29 cellular contexts compared by ENCODE assay signal in the genomic region with DNA sequence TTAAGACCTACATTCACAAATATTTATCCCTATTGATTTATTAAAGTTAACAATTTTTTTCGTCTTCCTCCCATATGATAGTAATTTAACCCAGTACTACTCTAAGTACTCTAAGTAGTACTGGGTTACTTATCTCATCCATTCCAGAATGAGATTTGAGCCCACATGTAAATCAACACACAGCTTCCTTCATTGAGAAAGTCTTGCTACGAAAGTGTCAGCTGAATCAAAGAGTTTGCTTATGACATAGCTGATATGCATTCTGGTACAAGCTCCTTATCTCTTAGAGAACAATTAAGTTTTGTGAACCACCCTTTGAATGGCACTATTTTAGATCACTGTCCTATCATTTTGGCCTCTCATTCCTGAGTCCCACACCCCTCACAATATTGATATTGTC. TPM values are rescaled to one million over a fixed set of nuclear protein-coding genes. Genes with fewer than 3 reads are reported as not detected.
"Had no signal": no experiment of that assay in that cellular context is flagged by ENCODE, and none has a peak within 500 bp of the region (broad histone marks: within the 10 kb centered on the region; RNA-seq: fewer than 3 reads in every experiment).

No MANE protein-coding gene starts in this region.

- H3K4me1 ChIP-seq: foreskin keratinocyte had no signal

- H3K27ac ChIP-seq: adrenal gland, ascending aorta, brain microvascular endothelial cell, esophagus muscularis mucosa, foreskin keratinocyte, heart right ventricle, left ventricle myocardium inferior, neutrophil, prostate gland, sigmoid colon, thyroid gland, VCaP had no signal

- DNase-seq: activated CD4-positive, alpha-beta T cell treated with anti-CD3 and anti-CD28 coated beads for 48 hours; activated CD4-positive, alpha-beta T cell treated with anti-CD3 and anti-CD28 coated beads, Interleukin-2, amount 50 U/mL, for 48 hours; activated CD8-positive, alpha-beta memory T cell treated with anti-CD3 and anti-CD28 coated beads for 24 hours; activated effector memory CD4-positive, alpha-beta T cell treated with Interleukin-2 at 50 U/mL for 16 hours; activated naive CD4-positive, alpha-beta T cell treated with anti-CD3 and anti-CD28 coated beads for 36 hours; activated naive CD8-positive, alpha-beta T cell treated with anti-CD3 and anti-CD28 coated beads for 36 hours; adrenal gland; brain microvascular endothelial cell; endodermal cell; foreskin keratinocyte; heart right ventricle; kidney glomerular epithelial cell; left ventricle myocardium inferior; nephron progenitor cell; retina; sigmoid colon; stimulated activated CD4-positive, alpha-beta T cell treated with anti-CD3 and anti-CD28 coated beads, Interleukin-15, amount 100 ng/mL, for 24 hours; stimulated activated CD4-positive, alpha-beta T cell treated with anti-CD3 and anti-CD28 coated beads, Interleukin-2, amount 100 ng/mL, for 24 hours; stimulated activated naive B cell treated with anti-CD40 and anti-IgM and Interleukin-4, amounts not matched to agents 10 μg/mL and 1 μg/mL and 100 μg/mL, for 72 hours; stomach; T-helper 9 cell; thyroid gland had no signal

- ATAC-seq: activated CD4-positive, CD25-positive, alpha-beta regulatory T cell treated with anti-CD3 and anti-CD28 coated beads, Interleukin-2, amount 50 U/mL, for 24 hours; foreskin keratinocyte; heart right ventricle; stimulated activated naive B cell treated with anti-CD40 and anti-IgM and Interleukin-4, amounts not matched to agents 10 μg/mL and 1 μg/mL and 100 μg/mL, for 72 hours had no signal

- H3K9me3 ChIP-seq: adrenal gland, ascending aorta, esophagus muscularis mucosa, left ventricle myocardium inferior, neutrophil, prostate gland, stomach, thyroid gland had no signal

- FAIRE-seq: TTC549 had no signal

- H3K27me3 ChIP-seq: adrenal gland, ascending aorta, brain microvascular endothelial cell, esophagus muscularis mucosa, foreskin keratinocyte, thyroid gland had no signal

- H3K4me3 ChIP-seq: adrenal gland, ascending aorta, esophagus muscularis mucosa, heart right ventricle, left ventricle myocardium inferior, prostate gland, sigmoid colon, stomach, thyroid gland had no signal

- H3K36me3 ChIP-seq: adrenal gland, ascending aorta, brain microvascular endothelial cell, esophagus muscularis mucosa, heart right ventricle, left ventricle myocardium inferior, neutrophil, prostate gland, sigmoid colon, stomach, thyroid gland had no signal

RNA-seq across cellular contexts. Expression of gene SLC44A3, which starts 2.5 kb away (rescaled TPM):
- total RNA-seq: activated naive CD4-positive, alpha-beta T cell treated with anti-CD3 and anti-CD28 coated beads for 36 hours; activated naive CD8-positive, alpha-beta T cell treated with anti-CD3 and anti-CD28 coated beads for 36 hours; ascending aorta had no signal
